ENCODE assay signal across 25 cellular contexts in genomic region chr1:147565189-147565980, GRCh38.
"Had no signal": no experiment of that assay in that cellular context is flagged by ENCODE, and none has a peak within 500 bp of the region (broad histone marks: within the 10 kb centered on the region; RNA-seq: fewer than 3 reads in every experiment).

No MANE protein-coding gene starts in this region.

- DNase-seq: activated CD4-positive, alpha-beta T cell treated with anti-CD3 and anti-CD28 coated beads, Interleukin-2, amount 10 ng/mL, durations not matched to agents 24 days and 14 days; activated CD4-positive, alpha-beta T cell treated with anti-CD3 and anti-CD28 coated beads, Interleukin-2, amount 50 U/mL, for 4 hours; activated CD8-positive, alpha-beta T cell treated with anti-CD3 and anti-CD28 coated beads for 36 hours; activated gamma-delta T cell treated with Interleukin-2 at 50 U/mL for 16 hours; activated naive CD4-positive, alpha-beta T cell treated with anti-CD3 and anti-CD28 coated beads for 36 hours; activated T-cell treated with anti-CD3 and anti-CD28 coated beads, Interleukin-2, amount 50 U/mL, for 24 hours; amniotic stem cell; aorta; brain microvascular endothelial cell; Karpas-422; NCI-H1105; NCI-H1417 treated with DMSO at 0.1 percent for 48 hours; NCI-H1930; NCI-H2081 treated with DMSO at 0.1 percent for 48 hours; NCI-H345; NCI-H524 treated with DMSO at 0.1 percent for 48 hours; SHP77; SJCRH30; T1000; WERI-Rb-1 had no signal

- H3K27ac Mint-ChIP-seq: activated CD4-positive, alpha-beta T cell treated with anti-CD3 and anti-CD28 coated beads, Interleukin-2, amount 10 ng/mL, durations not matched to agents 24 days and 14 days; activated CD8-positive, alpha-beta T cell treated with anti-CD3 and anti-CD28 coated beads for 36 hours; activated naive CD4-positive, alpha-beta T cell treated with anti-CD3 and anti-CD28 coated beads for 36 hours; activated naive CD4-positive, alpha-beta T cell treated with anti-CD3 and anti-CD28 coated beads, Interleukin-2, amount 50 U/mL, for 72 hours; activated T-cell treated with anti-CD3 and anti-CD28 coated beads, Interleukin-2, amount 50 U/mL, for 24 hours; activated T-helper 1 cell treated with anti-CD3 and anti-CD28 coated beads, Interleukin-12 subunit alpha, Interleukin-12 subunit beta, Interleukin-2, Interleukin-4 antibody, amounts not matched to agents 30 ng/mL and 10 ng/mL and 1 ng/mL, durations not matched to agents 14 hours and 24 hours and 36 hours had no signal

- ATAC-seq: activated CD8-positive, alpha-beta T cell treated with anti-CD3 and anti-CD28 coated beads for 36 hours; activated naive CD4-positive, alpha-beta T cell treated with anti-CD3 and anti-CD28 coated beads, Interleukin-2, amount 50 U/mL, for 72 hours; Panc1 had no signal

- H3K4me1 Mint-ChIP-seq: central memory CD8-positive, alpha-beta T cell had no signal

- H3K4me3 ChIP-seq: SJCRH30, SK-N-MC had no signal

- H3K27ac ChIP-seq: brain microvascular endothelial cell, SJCRH30, SK-N-MC, WERI-Rb-1 had no signal

- H3K36me3 ChIP-seq: brain microvascular endothelial cell, SJCRH30 had no signal

- H3K4me3 Mint-ChIP-seq: activated CD4-positive, alpha-beta T cell treated with anti-CD3 and anti-CD28 coated beads, Interleukin-2, amount 10 ng/mL, durations not matched to agents 24 days and 14 days; activated CD8-positive, alpha-beta T cell treated with anti-CD3 and anti-CD28 coated beads for 36 hours; activated naive CD4-positive, alpha-beta T cell treated with anti-CD3 and anti-CD28 coated beads for 36 hours; activated T-cell treated with anti-CD3 and anti-CD28 coated beads, Interleukin-2, amount 50 U/mL, for 24 hours; activated T-helper 1 cell treated with anti-CD3 and anti-CD28 coated beads, Interleukin-12 subunit alpha, Interleukin-12 subunit beta, Interleukin-2, Interleukin-4 antibody, amounts not matched to agents 30 ng/mL and 10 ng/mL and 1 ng/mL, durations not matched to agents 14 hours and 24 hours and 36 hours; central memory CD8-positive, alpha-beta T cell had no signal

- H3K9me3 Mint-ChIP-seq: activated CD4-positive, alpha-beta T cell treated with anti-CD3 and anti-CD28 coated beads, Interleukin-2, amount 10 ng/mL, durations not matched to agents 24 days and 14 days; activated CD8-positive, alpha-beta T cell treated with anti-CD3 and anti-CD28 coated beads for 36 hours; activated naive CD4-positive, alpha-beta T cell treated with anti-CD3 and anti-CD28 coated beads for 36 hours; activated T-cell treated with anti-CD3 and anti-CD28 coated beads, Interleukin-2, amount 50 U/mL, for 24 hours; activated T-helper 1 cell treated with anti-CD3 and anti-CD28 coated beads, Interleukin-12 subunit alpha, Interleukin-12 subunit beta, Interleukin-2, Interleukin-4 antibody, amounts not matched to agents 30 ng/mL and 10 ng/mL and 1 ng/mL, durations not matched to agents 14 hours and 24 hours and 36 hours; central memory CD8-positive, alpha-beta T cell had no signal

- H3K4me1 ChIP-seq: SJCRH30 had no signal

- H3K27me3 Mint-ChIP-seq: activated CD8-positive, alpha-beta T cell treated with anti-CD3 and anti-CD28 coated beads for 36 hours; activated T-cell treated with anti-CD3 and anti-CD28 coated beads, Interleukin-2, amount 50 U/mL, for 24 hours had no signal

- H3K27me3 ChIP-seq: brain microvascular endothelial cell, SJCRH30 had no signal

- H3K9me3 ChIP-seq: SJCRH30 had no signal
